Comparison of ENCODE assay signal across 19 cellular contexts in the genomic region with DNA sequence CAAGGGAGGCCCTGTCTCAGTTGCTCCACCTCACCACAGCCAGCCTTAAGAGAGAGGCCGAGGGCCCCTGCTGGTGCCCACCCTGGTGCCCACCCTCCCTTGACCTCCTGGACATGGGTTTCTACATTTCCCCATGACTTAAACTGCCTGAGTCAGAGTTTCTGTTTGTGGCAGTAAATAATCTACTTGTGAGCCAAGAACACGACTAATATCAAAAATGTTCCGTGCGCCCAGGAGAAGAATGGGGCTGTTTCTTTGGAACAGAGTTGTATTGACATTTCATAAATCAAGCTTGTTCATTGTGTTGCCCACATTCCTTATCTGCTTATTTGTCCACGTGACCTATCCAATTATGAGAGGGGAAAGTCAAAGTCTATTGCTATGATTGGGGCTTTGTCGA.
DNase-seq lines count a peak whose midpoint lies in the region; ATAC-seq lines count a peak whose summit lies in the region.
"Had no signal": no experiment of that assay in that cellular context is flagged by ENCODE, and none has a peak within 500 bp of the region (broad histone marks: within the 10 kb centered on the region; RNA-seq: fewer than 3 reads in every experiment).

No MANE protein-coding gene starts in this region.

- H3K27ac ChIP-seq in muscle layer of duodenum (ENCODE audit: low read length) = peak overlapping the region; percentile 48
- H3K27ac ChIP-seq: heart left ventricle, psoas muscle had no signal

- H3K9me3 ChIP-seq in muscle layer of duodenum (ENCODE audit: control insufficient read depth in 1 of 2, low read length in 2 of 2) = no peaks in the 10 kb centered on the region
- H3K9me3 ChIP-seq: BE2C, heart left ventricle, psoas muscle had no signal

- peak; percentile 18 for ATAC-seq in left ventricle myocardium superior
- ATAC-seq in Right ventricle myocardium superior (ENCODE audit: poor library complexity) = no peak
- ATAC-seq: activated CD8-positive, alpha-beta T cell treated with anti-CD3 and anti-CD28 coated beads for 36 hours; heart left ventricle; psoas muscle had no signal

- no peaks in the 10 kb centered on the region for H3K36me3 ChIP-seq in muscle layer of duodenum (ENCODE audit: control insufficient read depth in 1 of 2, insufficient read depth in 2 of 2, low read length in 2 of 2)
- H3K36me3 ChIP-seq: BE2C, heart left ventricle had no signal

- H3K27me3 ChIP-seq in muscle layer of duodenum (ENCODE audit: low read depth, low read length) = no peaks in the 10 kb centered on the region
- H3K27me3 ChIP-seq: BE2C, heart left ventricle had no signal

- H3K4me1 ChIP-seq in muscle layer of duodenum (ENCODE audit: control insufficient read depth in 1 of 2, insufficient read depth in 2 of 2, low read length in 2 of 2) = no peaks in the 10 kb centered on the region
- H3K4me1 ChIP-seq: heart left ventricle, psoas muscle had no signal

- intact Hi-C loops in left ventricle myocardium superior (cut with micrococcal nuclease) (loop anchor here (10.0 kb wide), 1 partner anchor 430 kb away; no protein-coding TSS in a partner anchor), Right ventricle myocardium superior (cut with DNase I) (loop anchor here (5.0 kb wide), 1 partner anchor 433 kb away; no protein-coding TSS in a partner anchor)

- no peak for DNase-seq in left ventricle myocardium superior
- no peak for DNase-seq in Right ventricle myocardium superior
- DNase-seq in ecto neural progenitor cell (ENCODE audit: low spot score) = peak; percentile 10
- peak; percentile 8 for DNase-seq in ureter (ENCODE audit: low spot score)
- no peak for DNase-seq in GOT3 (lab: John Stamatoyannopoulos, UW)
- DNase-seq in amygdala (lab: John Stamatoyannopoulos, UW) = no peak
- DNase-seq in cortex of kidney (lab: John Stamatoyannopoulos, UW) = no peak
- DNase-seq: activated CD4-positive, CD25-positive, alpha-beta regulatory T cell treated with anti-CD3 and anti-CD28 coated beads, Interleukin-2, amount 50 U/mL, for 72 hours; activated CD8-positive, alpha-beta T cell treated with anti-CD3 and anti-CD28 coated beads for 36 hours; BE2C; COR-L47; DND-41; midbrain; NCI-H526; psoas muscle; stimulated activated CD4-positive, alpha-beta T cell treated with anti-CD3 and anti-CD28 coated beads, Interleukin-12 subunit alpha, Interleukin-12 subunit beta, amount 100 ng/mL, for 4 hours; stimulated activated CD4-positive, alpha-beta T cell treated with anti-CD3 and anti-CD28 coated beads, Interleukin-4, amount 100 ng/mL, for 4 hours had no signal

- no peak overlapping the region for H3K4me3 ChIP-seq in muscle layer of duodenum (ENCODE audit: low read depth in 1 of 2, low read length in 2 of 2)
- H3K4me3 ChIP-seq: heart left ventricle, psoas muscle had no signal

Comparison
In these comparisons a context has a peak if more than half of its experiments do, and no peak if none do; other contexts are left out.
1. DNase-seq: peak in ecto neural progenitor cell (single experiment) and ureter (single experiment); none in left ventricle myocardium superior (single experiment), Right ventricle myocardium superior (single experiment), GOT3 (single experiment), amygdala (0 of 56) and cortex of kidney (single experiment).